ENCODE assay signal across 8 cellular contexts in genomic region chr7:3095046-3095445, GRCh38.
A peak's percentile ranks its signal among the peaks of the same experiment; 100 is the strongest.
DNase-seq lines count a peak whose midpoint lies in the region; ATAC-seq lines count a peak whose summit lies in the region.

No MANE protein-coding gene starts in this region.

- ATAC-seq in GM21447 (IDR thresholded peaks at IDR 0.05; ENCODE audit: unreplicated experiment) (peak; percentile 47), HG03342 (IDR thresholded peaks at IDR 0.05; ENCODE audit: unreplicated experiment) (no peak)

- DNase-seq in NOMO-1 (lab: John Stamatoyannopoulos, UW; ENCODE audit: unreplicated experiment in 2 of 2) (peak; percentile 86 to 92), NCI-H2227 treated with DMSO at 0.1 percent for 48 hours (lab: John Stamatoyannopoulos, UW) (no peak), LoVo (ENCODE audit: low spot score) (no peak), COR-L47 (lab: John Stamatoyannopoulos, UW) (no peak)
- peak; percentile 35 for DNase-seq in activated naive CD4-positive, alpha-beta T cell treated with Interleukin-2 at 50 U/mL for 16 hours
- peak; percentile 34 for DNase-seq in stimulated activated CD4-positive, alpha-beta T cell treated with anti-CD3 and anti-CD28 coated beads, Interleukin-2, amount 100 ng/mL, for 4 hours (ENCODE audit: low read depth)

Comparison
In these comparisons a context has a peak if more than half of its experiments do, and no peak if none do; other contexts are left out.
1. DNase-seq: peak in NOMO-1 (2 of 2), activated naive CD4-positive, alpha-beta T cell treated with Interleukin-2 at 50 U/mL for 16 hours (single experiment) and stimulated activated CD4-positive, alpha-beta T cell treated with anti-CD3 and anti-CD28 coated beads, Interleukin-2, amount 100 ng/mL, for 4 hours (single experiment); none in NCI-H2227 treated with DMSO at 0.1 percent for 48 hours (single experiment), LoVo (single experiment) and COR-L47 (single experiment).